ENCODE assay signal across 1 cellular context in genomic region chr1:40892354-40892753, GRCh38.
TF ChIP-seq lines count a peak whose summit lies in the region.

No MANE protein-coding gene starts in this region.

TF ChIP-seq in HepG2, 621 proteins besides CTCF, POLR2A, EP300 and RAD21 (continued from another document):
- TF ChIP-seq ZNF574 (CRISPR knock-in tag; IDR thresholded peaks at IDR 0.05) (no peak), ZNF121 (CRISPR knock-in tag; IDR thresholded peaks at IDR 0.05) (peak; percentile 75), ZNF160 (CRISPR knock-in tag; IDR thresholded peaks at IDR 0.05) (no peak), JDP2 (CRISPR knock-in tag; IDR thresholded peaks at IDR 0.05; ENCODE audit: borderline replicate concordance) (no peak), IRF2 (CRISPR knock-in tag; IDR thresholded peaks at IDR 0.05) (no peak), HMGA1 (CRISPR knock-in tag; conservative IDR thresholded peaks at IDR 0.05) (no peak), KLF12 (CRISPR knock-in tag; IDR thresholded peaks at IDR 0.05; ENCODE audit: borderline replicate concordance) (no peak), ZNF431 (CRISPR knock-in tag; IDR thresholded peaks at IDR 0.05; ENCODE audit: borderline replicate concordance, low read depth) (no peak), LBX2 (CRISPR knock-in tag; IDR thresholded peaks at IDR 0.05; ENCODE audit: borderline replicate concordance) (no peak)
- TF ChIP-seq, protein P1, sequence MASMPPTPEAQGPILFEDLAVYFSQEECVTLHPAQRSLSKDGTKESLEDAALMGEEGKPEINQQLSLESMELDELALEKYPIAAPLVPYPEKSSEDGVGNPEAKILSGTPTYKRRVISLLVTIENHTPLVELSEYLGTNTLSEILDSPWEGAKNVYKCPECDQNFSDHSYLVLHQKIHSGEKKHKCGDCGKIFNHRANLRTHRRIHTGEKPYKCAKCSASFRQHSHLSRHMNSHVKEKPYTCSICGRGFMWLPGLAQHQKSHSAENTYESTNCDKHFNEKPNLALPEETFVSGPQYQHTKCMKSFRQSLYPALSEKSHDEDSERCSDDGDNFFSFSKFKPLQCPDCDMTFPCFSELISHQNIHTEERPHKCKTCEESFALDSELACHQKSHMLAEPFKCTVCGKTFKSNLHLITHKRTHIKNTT (CRISPR knock-in tag; IDR thresholded peaks at IDR 0.05): no peak
